Comparison of ENCODE assay signal across 1 cellular context in genomic region chr1:52403566-52404115, GRCh38.
TF ChIP-seq lines count a peak whose summit lies in the region.

No MANE protein-coding gene starts in this region.

TF ChIP-seq in K562, 482 proteins besides CTCF, POLR2A, EP300 and RAD21 (continued from another document and continues in another):
- TF ChIP-seq RERE (CRISPR knock-in tag; IDR thresholded peaks at IDR 0.05; ENCODE audit: borderline replicate concordance) (no peak), SLC30A9 (CRISPR knock-in tag; IDR thresholded peaks at IDR 0.05) (no peak), HDAC6 (IDR thresholded peaks at IDR 0.05; ENCODE audit: low read depth, low read length) (no peak), THRB (CRISPR knock-in tag; conservative IDR thresholded peaks at IDR 0.05) (no peak), SAP30 (IDR thresholded peaks at IDR 0.05; ENCODE audit: borderline replicate concordance, insufficient read depth, low read depth, low read length, poor library complexity, severe bottlenecking) (no peak), CUX1 (CRISPR knock-in tag; IDR thresholded peaks at IDR 0.05) (no peak), MCM3 (IDR thresholded peaks at IDR 0.05) (no peak), ZNF311 (CRISPR knock-in tag; IDR thresholded peaks at IDR 0.05) (no peak), THRAP3 (IDR thresholded peaks at IDR 0.05; ENCODE audit: borderline replicate concordance) (peak; percentile 19; the same call in 1 of the 2 replicates), CBX1 (IDR thresholded peaks at IDR 0.05; ENCODE audit: low read depth) (no peak), FOXM1 (IDR thresholded peaks at IDR 0.05; ENCODE audit: low read depth) (no peak; the same call in 1 of the 2 replicates), FOXM1 (CRISPR knock-in tag; IDR thresholded peaks at IDR 0.05; ENCODE audit: low read depth) (no peak), KLF13 (tag; IDR thresholded peaks at IDR 0.05; ENCODE audit: borderline replicate concordance, low read depth) (no peak), IRF2 (CRISPR knock-in tag; IDR thresholded peaks at IDR 0.05) (no peak), NBN (IDR thresholded peaks at IDR 0.05; ENCODE audit: low read depth) (peak; percentile 56; the same call in 1 of the 2 replicates), RBM25 (IDR thresholded peaks at IDR 0.05; ENCODE audit: low read depth, low read length, severe bottlenecking) (no peak), ZNF282 (CRISPR knock-in tag; IDR thresholded peaks at IDR 0.05) (no peak), TRIM28 (IDR thresholded peaks at IDR 0.05) (no peak), ZNF274 (IDR thresholded peaks at IDR 0.05; ENCODE audit: borderline replicate concordance, low read depth, low read length) (no peak), RBM34 (IDR thresholded peaks at IDR 0.05; ENCODE audit: borderline replicate concordance, insufficient read depth, low read length) (no peak), ARID3B (CRISPR knock-in tag; IDR thresholded peaks at IDR 0.05; ENCODE audit: borderline replicate concordance) (no peak), BCOR (IDR thresholded peaks at IDR 0.05) (peak; percentile 56), ZNF133 (CRISPR knock-in tag; IDR thresholded peaks at IDR 0.05) (no peak), CBX3 (IDR thresholded peaks at IDR 0.05; ENCODE audit: borderline replicate concordance in 1 of 2, low read length in 2 of 2) (no peak), WHSC1 (IDR thresholded peaks at IDR 0.05; ENCODE audit: low read length) (no peak), TCF15 (CRISPR knock-in tag; IDR thresholded peaks at IDR 0.05) (no peak), CREM (IDR thresholded peaks at IDR 0.05; ENCODE audit: low read depth) (peak; percentile 97)
- TF ChIP-seq, protein P1, sequence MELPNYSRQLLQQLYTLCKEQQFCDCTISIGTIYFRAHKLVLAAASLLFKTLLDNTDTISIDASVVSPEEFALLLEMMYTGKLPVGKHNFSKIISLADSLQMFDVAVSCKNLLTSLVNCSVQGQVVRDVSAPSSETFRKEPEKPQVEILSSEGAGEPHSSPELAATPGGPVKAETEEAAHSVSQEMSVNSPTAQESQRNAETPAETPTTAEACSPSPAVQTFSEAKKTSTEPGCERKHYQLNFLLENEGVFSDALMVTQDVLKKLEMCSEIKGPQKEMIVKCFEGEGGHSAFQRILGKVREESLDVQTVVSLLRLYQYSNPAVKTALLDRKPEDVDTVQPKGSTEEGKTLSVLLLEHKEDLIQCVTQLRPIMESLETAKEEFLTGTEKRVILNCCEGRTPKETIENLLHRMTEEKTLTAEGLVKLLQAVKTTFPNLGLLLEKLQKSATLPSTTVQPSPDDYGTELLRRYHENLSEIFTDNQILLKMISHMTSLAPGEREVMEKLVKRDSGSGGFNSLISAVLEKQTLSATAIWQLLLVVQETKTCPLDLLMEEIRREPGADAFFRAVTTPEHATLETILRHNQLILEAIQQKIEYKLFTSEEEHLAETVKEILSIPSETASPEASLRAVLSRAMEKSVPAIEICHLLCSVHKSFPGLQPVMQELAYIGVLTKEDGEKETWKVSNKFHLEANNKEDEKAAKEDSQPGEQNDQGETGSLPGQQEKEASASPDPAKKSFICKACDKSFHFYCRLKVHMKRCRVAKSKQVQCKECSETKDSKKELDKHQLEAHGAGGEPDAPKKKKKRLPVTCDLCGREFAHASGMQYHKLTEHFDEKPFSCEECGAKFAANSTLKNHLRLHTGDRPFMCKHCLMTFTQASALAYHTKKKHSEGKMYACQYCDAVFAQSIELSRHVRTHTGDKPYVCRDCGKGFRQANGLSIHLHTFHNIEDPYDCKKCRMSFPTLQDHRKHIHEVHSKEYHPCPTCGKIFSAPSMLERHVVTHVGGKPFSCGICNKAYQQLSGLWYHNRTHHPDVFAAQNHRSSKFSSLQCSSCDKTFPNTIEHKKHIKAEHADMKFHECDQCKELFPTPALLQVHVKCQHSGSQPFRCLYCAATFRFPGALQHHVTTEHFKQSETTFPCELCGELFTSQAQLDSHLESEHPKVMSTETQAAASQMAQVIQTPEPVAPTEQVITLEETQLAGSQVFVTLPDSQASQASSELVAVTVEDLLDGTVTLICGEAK (IDR thresholded peaks at IDR 0.05) = no peak; the same call in 1 of the 2 replicates
- TF ChIP-seq, protein P1 (CRISPR knock-in tag; IDR thresholded peaks at IDR 0.05) = no peak
- TF ChIP-seq, protein P2, sequence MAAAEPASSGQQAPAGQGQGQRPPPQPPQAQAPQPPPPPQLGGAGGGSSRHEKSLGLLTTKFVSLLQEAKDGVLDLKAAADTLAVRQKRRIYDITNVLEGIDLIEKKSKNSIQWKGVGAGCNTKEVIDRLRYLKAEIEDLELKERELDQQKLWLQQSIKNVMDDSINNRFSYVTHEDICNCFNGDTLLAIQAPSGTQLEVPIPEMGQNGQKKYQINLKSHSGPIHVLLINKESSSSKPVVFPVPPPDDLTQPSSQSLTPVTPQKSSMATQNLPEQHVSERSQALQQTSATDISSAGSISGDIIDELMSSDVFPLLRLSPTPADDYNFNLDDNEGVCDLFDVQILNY (CRISPR knock-in tag; IDR thresholded peaks at IDR 0.05) = 0 out of 2 replicates have a peak, but pooled peaks have one; percentile 56
- TF ChIP-seq, protein P3, sequence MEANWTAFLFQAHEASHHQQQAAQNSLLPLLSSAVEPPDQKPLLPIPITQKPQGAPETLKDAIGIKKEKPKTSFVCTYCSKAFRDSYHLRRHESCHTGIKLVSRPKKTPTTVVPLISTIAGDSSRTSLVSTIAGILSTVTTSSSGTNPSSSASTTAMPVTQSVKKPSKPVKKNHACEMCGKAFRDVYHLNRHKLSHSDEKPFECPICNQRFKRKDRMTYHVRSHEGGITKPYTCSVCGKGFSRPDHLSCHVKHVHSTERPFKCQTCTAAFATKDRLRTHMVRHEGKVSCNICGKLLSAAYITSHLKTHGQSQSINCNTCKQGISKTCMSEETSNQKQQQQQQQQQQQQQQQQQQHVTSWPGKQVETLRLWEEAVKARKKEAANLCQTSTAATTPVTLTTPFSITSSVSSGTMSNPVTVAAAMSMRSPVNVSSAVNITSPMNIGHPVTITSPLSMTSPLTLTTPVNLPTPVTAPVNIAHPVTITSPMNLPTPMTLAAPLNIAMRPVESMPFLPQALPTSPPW (CRISPR knock-in tag; IDR thresholded peaks at IDR 0.05) = no peak; the same call in 1 of the 2 replicates
